In the genomic region with DNA sequence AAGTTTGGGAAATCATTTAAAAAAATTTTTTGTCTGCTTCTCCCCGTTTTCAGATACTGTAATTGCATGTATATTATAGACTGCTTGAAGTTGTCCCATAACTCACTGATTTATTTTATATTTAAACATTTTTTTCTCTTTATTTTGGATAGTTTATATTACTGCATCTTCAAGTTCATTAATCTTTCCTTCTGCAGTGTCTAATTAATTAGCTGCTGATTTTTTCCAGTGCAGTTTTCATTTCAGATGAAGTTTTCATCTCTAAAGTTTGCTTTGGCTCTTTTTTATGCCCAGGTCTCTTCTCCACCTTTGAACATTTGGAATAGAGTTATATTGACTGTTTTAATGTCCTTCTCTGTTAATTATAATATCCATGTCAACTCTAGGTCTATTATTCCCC, we compare ENCODE assay signal across 22 cellular contexts. TPM values are rescaled to one million over a fixed set of nuclear protein-coding genes. Genes with fewer than 3 reads are reported as not detected.
DNase-seq lines count a peak whose midpoint lies in the region; ATAC-seq and TF ChIP-seq lines count a peak whose summit lies in the region.
"Had no signal": no experiment of that assay in that cellular context is flagged by ENCODE, and none has a peak within 500 bp of the region (broad histone marks: within the 10 kb centered on the region; RNA-seq: fewer than 3 reads in every experiment).

No MANE protein-coding gene starts in this region.

- peaks cover 9% of the 10 kb centered on the region for H3K4me1 Mint-ChIP-seq in Caco-2 (ENCODE audit: low read depth, unreplicated experiment)
- peaks cover 92% of the 10 kb centered on the region for H3K4me1 Mint-ChIP-seq in HFFc6 (ENCODE audit: low read depth)
- peaks cover 26% of the 10 kb centered on the region for H3K4me1 Mint-ChIP-seq in activated T-helper 17 cell treated with anti-CD3 and anti-CD28 coated beads, Interleukin-2, amount 50 U/mL, for 72 hours
- peaks cover 38% of the 10 kb centered on the region for H3K4me1 Mint-ChIP-seq in CD4-positive, alpha-beta T cell (ENCODE audit: low read depth)

- H3K27ac Mint-ChIP-seq in Caco-2 (ENCODE audit: unreplicated experiment) (peak overlapping the region; percentile 87), HFFc6 (peak overlapping the region; percentile 81)
- H3K27ac Mint-ChIP-seq in activated T-helper 17 cell treated with anti-CD3 and anti-CD28 coated beads, Interleukin-2, amount 50 U/mL, for 72 hours = peak overlapping the region; percentile 25
- no peak overlapping the region for H3K27ac Mint-ChIP-seq in CD4-positive, alpha-beta T cell
- H3K27ac Mint-ChIP-seq: CD8-positive, alpha-beta T cell had no signal

- H3K4me1 ChIP-seq in Caco-2 (peaks cover 20% of the 10 kb centered on the region), esophagus squamous epithelium (peaks cover 9 to 64% (median 23%) of the 10 kb centered on the region in 3 donors)

- no peak overlapping the region for H3K4me3 Mint-ChIP-seq in Caco-2 (ENCODE audit: unreplicated experiment)
- peak overlapping the region; percentile 49; the same call in 1 of the 2 replicates for H3K4me3 Mint-ChIP-seq in HFFc6
- peak overlapping the region; percentile 61 for H3K4me3 Mint-ChIP-seq in activated T-helper 17 cell treated with anti-CD3 and anti-CD28 coated beads, Interleukin-2, amount 50 U/mL, for 72 hours
- no peak overlapping the region for H3K4me3 Mint-ChIP-seq in CD4-positive, alpha-beta T cell
- H3K4me3 Mint-ChIP-seq: CD8-positive, alpha-beta T cell had no signal

- WGBS in esophagus squamous epithelium, 2 donors = 83 to 89% methylated on average over 1 of the region's 1 CpG

- H3K27me3 ChIP-seq in Caco-2 (replicated peaks; ENCODE audit: control insufficient read depth, insufficient read depth, low read length) = no peaks in the 10 kb centered on the region
- no peaks in the 10 kb centered on the region for H3K27me3 ChIP-seq in esophagus squamous epithelium
- H3K27me3 ChIP-seq in CD4-positive, alpha-beta T cell (ENCODE audit: control insufficient read depth, insufficient read depth, low read length) = no peaks in the 10 kb centered on the region
- H3K27me3 ChIP-seq: BLaER1 treated with 17β-estradiol and CSF1 and Interleukin-3, amounts not matched to agents 10 nM and 100 nM had no signal

- no peaks in the 10 kb centered on the region for H3K27me3 Mint-ChIP-seq in Caco-2 (ENCODE audit: insufficient read depth, unreplicated experiment)
- H3K27me3 Mint-ChIP-seq in HFFc6 (ENCODE audit: insufficient read depth) = no peaks in the 10 kb centered on the region; the same call in 1 of the 2 replicates
- H3K27me3 Mint-ChIP-seq in activated T-helper 17 cell treated with anti-CD3 and anti-CD28 coated beads, Interleukin-2, amount 50 U/mL, for 72 hours = no peaks in the 10 kb centered on the region
- no peaks in the 10 kb centered on the region for H3K27me3 Mint-ChIP-seq in CD4-positive, alpha-beta T cell

- H3K4me3 ChIP-seq in Caco-2 (ENCODE audit: low read depth, low read length) (no peak overlapping the region), esophagus squamous epithelium (no peak overlapping the region)
- H3K4me3 ChIP-seq: BLaER1 treated with 17β-estradiol and CSF1 and Interleukin-3, amounts not matched to agents 10 nM and 100 nM had no signal

- no peak for ATAC-seq in activated T-helper 17 cell treated with anti-CD3 and anti-CD28 coated beads, Interleukin-2, amount 50 U/mL, for 72 hours (replicated peaks)
- ATAC-seq in HG02571 (IDR thresholded peaks at IDR 0.05; ENCODE audit: unreplicated experiment) (no peak), HG02678 (IDR thresholded peaks at IDR 0.05; ENCODE audit: unreplicated experiment) (no peak)
- no peak for ATAC-seq in CD4-positive, alpha-beta T cell (ENCODE audit: poor library complexity)
- ATAC-seq: CD8-positive, alpha-beta T cell had no signal

- BruUV-seq in Caco-2 (replicated peaks; lab: Mats Ljungman, UMichigan) = no TSS peak

- H3K36me3 Mint-ChIP-seq in Caco-2 (ENCODE audit: insufficient read depth, unreplicated experiment) = no peaks in the 10 kb centered on the region
- peaks cover 60% of the 10 kb centered on the region for H3K36me3 Mint-ChIP-seq in HFFc6 (ENCODE audit: low read depth)
- H3K36me3 Mint-ChIP-seq in activated T-helper 17 cell treated with anti-CD3 and anti-CD28 coated beads, Interleukin-2, amount 50 U/mL, for 72 hours (ENCODE audit: low read depth) = peaks cover 73% of the 10 kb centered on the region
- H3K36me3 Mint-ChIP-seq in CD4-positive, alpha-beta T cell (ENCODE audit: low read depth) = peaks cover 87% of the 10 kb centered on the region

- DNase-seq in Caco-2 = no peak
- DNase-seq in HFFc6 = no peak
- DNase-seq in esophagus squamous epithelium (lab: John Stamatoyannopoulos, UW) = no peak
- DNase-seq in CD4-positive, alpha-beta T cell = no peak
- DNase-seq in DMS153 treated with DMSO at 0.1 percent for 48 hours (lab: John Stamatoyannopoulos, UW; ENCODE audit: unreplicated experiment) = no peak
- DNase-seq: CD8-positive, alpha-beta T cell; DMS53; GDM1; NCI-H1105; NCI-H146; NCI-H2029; NCI-H510A treated with DMSO at 0.1 percent for 48 hours; NCI-H748 treated with DMSO at 0.1 percent for 48 hours; SHP77; T-helper 1 cell had no signal

- H3K27ac ChIP-seq in esophagus squamous epithelium = peak overlapping the region in 3 of 4 donors; percentile 81 to 87 (median 83)
- H3K27ac ChIP-seq in CD4-positive, alpha-beta T cell (ENCODE audit: low read depth, low read length) = no peak overlapping the region
- H3K27ac ChIP-seq: BLaER1 treated with 17β-estradiol and CSF1 and Interleukin-3, amounts not matched to agents 10 nM and 100 nM; KMS-11 had no signal

- POLR2A ChIA-PET in Caco-2 (lab: Charles Lee) = no interaction called here
- POLR2A ChIA-PET in CD4-positive, alpha-beta T cell (lab: Charles Lee) = interaction anchor here (2.0 kb wide), 1 partner anchor 8 kb away, joined by 8 read pairs; no protein-coding TSS in a partner anchor

- peaks cover 31% of the 10 kb centered on the region for H3K9me3 Mint-ChIP-seq in Caco-2 (ENCODE audit: unreplicated experiment)
- peaks cover 24% of the 10 kb centered on the region for H3K9me3 Mint-ChIP-seq in HFFc6
- H3K9me3 Mint-ChIP-seq in activated T-helper 17 cell treated with anti-CD3 and anti-CD28 coated beads, Interleukin-2, amount 50 U/mL, for 72 hours = no peaks in the 10 kb centered on the region
- peaks cover 9% of the 10 kb centered on the region for H3K9me3 Mint-ChIP-seq in CD4-positive, alpha-beta T cell

- CTCF ChIA-PET in Caco-2 (lab: Charles Lee) = no interaction called here
- CTCF ChIA-PET in CD4-positive, alpha-beta T cell (lab: Charles Lee) = no interaction called here

- intact Hi-C loops in Caco-2 (cut with micrococcal nuclease; ENCODE audit: unreplicated experiment) (no loop called here), esophagus squamous epithelium (cut with DNase I) (no loop called here)
- intact Hi-C loops in CD4-positive, alpha-beta T cell (cut with DNase I, micrococcal nuclease) = no loop called here

- TF ChIP-seq CTCF in Caco-2 (IDR thresholded peaks at IDR 0.05; ENCODE audit: insufficient read depth in 1 of 2, low read depth in 1 of 2, low read length in 1 of 2, severe bottlenecking in 1 of 2, unreplicated experiment in 1 of 2) (no peak), HFFc6 (IDR thresholded peaks at IDR 0.05) (no peak), esophagus squamous epithelium (IDR thresholded peaks at IDR 0.05) (no peak)
- TF ChIP-seq CTCF in CD4-positive, alpha-beta T cell (IDR thresholded peaks at IDR 0.05) = no peak

- peaks cover 9% of the 10 kb centered on the region for H3K9me3 ChIP-seq in Caco-2
- H3K9me3 ChIP-seq in esophagus squamous epithelium = peaks cover 0 to 5% (median 0%) of the 10 kb centered on the region in 3 donors
- H3K9me3 ChIP-seq in CD4-positive, alpha-beta T cell (ENCODE audit: control insufficient read depth, low read length) = no peaks in the 10 kb centered on the region

- no peak for TF ChIP-seq POLR2A in esophagus squamous epithelium (IDR thresholded peaks at IDR 0.05)

- H3K36me3 ChIP-seq in Caco-2 (ENCODE audit: control insufficient read depth, insufficient read depth, low read length) (no peaks in the 10 kb centered on the region), esophagus squamous epithelium (peaks cover 0 to 51% (median 0%) of the 10 kb centered on the region in 3 donors)

RNA-seq across cellular contexts. Expression of gene CLIP4, which starts 9.3 kb away (rescaled TPM):
- 0.79 and 1.2 TPM in 2 replicates for total RNA-seq in Caco-2 (2022)
- total RNA-seq in HFFc6 (2021; fragmentation: NEBNext Ultra II Directional; extraction: Animal tissue kit (Norgen Biotek cat#: 25700)) = 10 to 100 TPM; 33.7 to 40.9 (median 36.6) TPM
- total RNA-seq in activated T-helper 17 cell treated with anti-CD3 and anti-CD28 coated beads, Interleukin-2, amount 50 U/mL, for 72 hours = 10 to 100 TPM; 23.3 to 24.5 TPM
- total RNA-seq in esophagus squamous epithelium = 10 to 100 TPM; 39.7 to 85.3 (median 46.5) TPM
- total RNA-seq in CD4-positive, alpha-beta T cell = 10 to 100 TPM; 36.8 to 39.4 TPM

RNA-seq across cellular contexts. Expression of gene PCARE, which starts 50.2 kb away (rescaled TPM):
- total RNA-seq in Caco-2 (2022) (not detected in 2 replicates), esophagus squamous epithelium (under 1 TPM in 1 of 4 donors, not detected in 3; 0.04 TPM)
- total RNA-seq in HFFc6 (2021; fragmentation: NEBNext Ultra II Directional; extraction: Animal tissue kit (Norgen Biotek cat#: 25700)) = not detected
- total RNA-seq in activated T-helper 17 cell treated with anti-CD3 and anti-CD28 coated beads, Interleukin-2, amount 50 U/mL, for 72 hours = not detected
- total RNA-seq in CD4-positive, alpha-beta T cell = not detected
- total RNA-seq: CD8-positive, alpha-beta T cell; H1; RPMI7951 had no signal

Comparison
In these comparisons a context has a peak if more than half of its experiments do, and no peak if none do; other contexts are left out.
1. H3K4me3 Mint-ChIP-seq: peak in HFFc6 (single experiment) and activated T-helper 17 cell treated with anti-CD3 and anti-CD28 coated beads, Interleukin-2, amount 50 U/mL, for 72 hours (single experiment); none in Caco-2 (single experiment) and CD4-positive, alpha-beta T cell (single experiment).
2. RNA of gene CLIP4, which starts 9.3 kb away (total RNA-seq): 39.7 to 85.3 TPM in esophagus squamous epithelium, 36.8 to 39.4 TPM in CD4-positive, alpha-beta T cell, 33.7 to 40.9 TPM in HFFc6 and 23.3 to 24.5 TPM in activated T-helper 17 cell treated with anti-CD3 and anti-CD28 coated beads, Interleukin-2, amount 50 U/mL, for 72 hours; 0.79 to 1.2 TPM in Caco-2; every median in the first group is over 10 times any median in the second.